17 cellular contexts compared by ENCODE assay signal in genomic region chr5:18048449-18048848, GRCh38.
"Had no signal": no experiment of that assay in that cellular context is flagged by ENCODE, and none has a peak within 500 bp of the region (broad histone marks: within the 10 kb centered on the region; RNA-seq: fewer than 3 reads in every experiment).

No MANE protein-coding gene starts in this region.

- H3K27ac Mint-ChIP-seq: activated CD4-positive, alpha-beta T cell treated with anti-CD3 and anti-CD28 coated beads for 36 hours; activated CD8-positive, alpha-beta T cell treated with anti-CD3 and anti-CD28 coated beads, Interleukin-2, amount 10 ng/mL, durations not matched to agents 7 days and 5 days; activated T-helper 1 cell treated with anti-CD3 and anti-CD28 coated beads, Interleukin-12 subunit alpha, Interleukin-12 subunit beta, Interleukin-2, Interleukin-4 antibody, amounts not matched to agents 30 ng/mL and 10 ng/mL and 1 ng/mL, durations not matched to agents 14 hours and 24 hours and 36 hours; naive B cell; stimulated activated naive CD8-positive, alpha-beta T cell treated with anti-CD3 and anti-CD28 coated beads, Interleukin-15, Interleukin-2, amounts not matched to agents 100 ng/mL and 50 ng/mL, for 24 hours had no signal

- H3K36me3 ChIP-seq: colonic mucosa, gastrocnemius medialis, upper lobe of right lung, WERI-Rb-1 had no signal

- H3K4me1 Mint-ChIP-seq: activated CD4-positive, alpha-beta T cell treated with anti-CD3 and anti-CD28 coated beads for 36 hours; naive B cell had no signal

- H3K9me3 ChIP-seq: colonic mucosa, gastrocnemius medialis, upper lobe of right lung had no signal

- H2AFZ ChIP-seq: parathyroid adenoma had no signal

- DNase-seq: activated CD4-positive, alpha-beta T cell treated with anti-CD3 and anti-CD28 coated beads for 36 hours; activated CD8-positive, alpha-beta T cell treated with anti-CD3 and anti-CD28 coated beads, Interleukin-2, amount 10 ng/mL, durations not matched to agents 7 days and 5 days; activated naive CD4-positive, alpha-beta T cell; caudate nucleus; colonic mucosa; gastrocnemius medialis; midbrain; naive B cell; stimulated activated CD4-positive, alpha-beta T cell treated with anti-CD3 and anti-CD28 coated beads, Interleukin-4, amount 100 ng/mL, for 1 hour; stimulated activated CD8-positive, alpha-beta memory T cell treated with anti-CD3 and anti-CD28 coated beads, Interleukin-4, amount 100 ng/mL, for 48 hours; T1000; upper lobe of right lung; WERI-Rb-1 had no signal

- H3K27ac ChIP-seq: colonic mucosa, gastrocnemius medialis, parathyroid adenoma, upper lobe of right lung, WERI-Rb-1 had no signal

- H3K4me3 ChIP-seq: colonic mucosa, gastrocnemius medialis, lung, upper lobe of right lung had no signal

- H3K36me3 Mint-ChIP-seq: naive B cell had no signal

- H3K9me3 Mint-ChIP-seq: naive B cell; stimulated activated naive CD8-positive, alpha-beta T cell treated with anti-CD3 and anti-CD28 coated beads, Interleukin-15, Interleukin-2, amounts not matched to agents 100 ng/mL and 50 ng/mL, for 24 hours had no signal

- H3K27me3 ChIP-seq: colonic mucosa, gastrocnemius medialis, upper lobe of right lung had no signal

- H3K9ac ChIP-seq: parathyroid adenoma had no signal

- H3K4me3 Mint-ChIP-seq: activated CD4-positive, alpha-beta T cell treated with anti-CD3 and anti-CD28 coated beads for 36 hours; activated CD8-positive, alpha-beta T cell treated with anti-CD3 and anti-CD28 coated beads, Interleukin-2, amount 10 ng/mL, durations not matched to agents 7 days and 5 days; activated T-helper 1 cell treated with anti-CD3 and anti-CD28 coated beads, Interleukin-12 subunit alpha, Interleukin-12 subunit beta, Interleukin-2, Interleukin-4 antibody, amounts not matched to agents 30 ng/mL and 10 ng/mL and 1 ng/mL, durations not matched to agents 14 hours and 24 hours and 36 hours; naive B cell; stimulated activated naive CD8-positive, alpha-beta T cell treated with anti-CD3 and anti-CD28 coated beads, Interleukin-15, Interleukin-2, amounts not matched to agents 100 ng/mL and 50 ng/mL, for 24 hours had no signal

- H3K79me2 ChIP-seq: parathyroid adenoma had no signal

- ATAC-seq: activated CD4-positive, alpha-beta T cell treated with anti-CD3 and anti-CD28 coated beads for 36 hours; activated CD8-positive, alpha-beta T cell treated with anti-CD3 and anti-CD28 coated beads, Interleukin-2, amount 10 ng/mL, durations not matched to agents 7 days and 5 days; gastrocnemius medialis; upper lobe of right lung had no signal

- H3K4me1 ChIP-seq: colonic mucosa, gastrocnemius medialis, parathyroid adenoma, upper lobe of right lung had no signal
